15 cellular contexts compared by ENCODE assay signal in the genomic region with DNA sequence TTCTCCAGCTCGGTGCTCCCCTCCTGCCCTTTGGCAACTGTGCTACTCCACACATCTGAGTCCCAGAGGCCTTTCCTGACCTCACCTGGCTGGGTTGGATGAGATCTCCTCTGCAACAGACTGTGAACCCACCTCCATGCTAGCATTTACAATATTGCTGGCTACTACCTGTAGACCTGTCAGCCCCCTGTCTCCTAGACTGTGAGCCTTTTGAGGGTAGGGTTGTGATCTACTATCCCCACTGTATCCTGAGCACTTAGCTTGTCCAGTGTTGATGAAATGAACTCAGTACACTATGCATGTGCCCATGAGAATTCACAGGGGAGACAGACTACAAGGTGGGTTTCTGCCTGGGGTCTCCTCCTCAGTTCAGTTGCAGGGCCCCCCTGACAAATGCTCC.
DNase-seq lines count a peak whose midpoint lies in the region; ATAC-seq and TF ChIP-seq lines count a peak whose summit lies in the region.
"Had no signal": no experiment of that assay in that cellular context is flagged by ENCODE, and none has a peak within 500 bp of the region (broad histone marks: within the 10 kb centered on the region; RNA-seq: fewer than 3 reads in every experiment).

No MANE protein-coding gene starts in this region.

- H3K9me3 ChIP-seq in psoas muscle (no peaks in the 10 kb centered on the region), thyroid gland (no peaks in the 10 kb centered on the region)

- H3K4me1 Mint-ChIP-seq in stimulated activated effector memory CD8-positive, alpha-beta T cell treated with anti-CD3 and anti-CD28 coated beads, Interleukin-12 subunit alpha, Interleukin-12 subunit beta, amount 100 ng/mL, for 72 hours, result no peaks in the 10 kb centered on the region
- peaks cover 8% of the 10 kb centered on the region for H3K4me1 Mint-ChIP-seq in type B pancreatic cell (ENCODE audit: unreplicated experiment)
- no peaks in the 10 kb centered on the region for H3K4me1 Mint-ChIP-seq in activated T-cell treated with anti-CD3 and anti-CD28 coated beads, Interleukin-2, amount 50 U/mL, for 72 hours (ENCODE audit: low read depth)
- H3K4me1 Mint-ChIP-seq: CD4-positive, alpha-beta memory T cell had no signal

- H3K4me1 ChIP-seq in psoas muscle, result no peaks in the 10 kb centered on the region
- H3K4me1 ChIP-seq in thyroid gland, result no peaks in the 10 kb centered on the region

- 68 to 73% (median 69%) methylated on average over 1 of the region's 1 CpG for WGBS in psoas muscle, 3 donors
- 63 to 100% methylated on average over 1 of the region's 1 CpG for WGBS in thyroid gland, 2 donors

- H3K36me3 Mint-ChIP-seq in stimulated activated effector memory CD8-positive, alpha-beta T cell treated with anti-CD3 and anti-CD28 coated beads, Interleukin-12 subunit alpha, Interleukin-12 subunit beta, amount 100 ng/mL, for 72 hours, result no peaks in the 10 kb centered on the region
- no peaks in the 10 kb centered on the region for H3K36me3 Mint-ChIP-seq in type B pancreatic cell
- no peaks in the 10 kb centered on the region for H3K36me3 Mint-ChIP-seq in activated T-cell treated with anti-CD3 and anti-CD28 coated beads, Interleukin-2, amount 50 U/mL, for 72 hours (ENCODE audit: insufficient read depth in 2 of 2)
- H3K36me3 Mint-ChIP-seq: CD4-positive, alpha-beta memory T cell had no signal

- no peaks in the 10 kb centered on the region for H3K9me3 Mint-ChIP-seq in stimulated activated effector memory CD8-positive, alpha-beta T cell treated with anti-CD3 and anti-CD28 coated beads, Interleukin-12 subunit alpha, Interleukin-12 subunit beta, amount 100 ng/mL, for 72 hours
- no peaks in the 10 kb centered on the region for H3K9me3 Mint-ChIP-seq in type B pancreatic cell
- H3K9me3 Mint-ChIP-seq in activated T-cell treated with anti-CD3 and anti-CD28 coated beads, Interleukin-2, amount 50 U/mL, for 72 hours, result no peaks in the 10 kb centered on the region
- H3K9me3 Mint-ChIP-seq: GM23338, H9 had no signal

- H3K27ac ChIP-seq in psoas muscle (no peak overlapping the region), thyroid gland (no peak overlapping the region)

- H3K27me3 Mint-ChIP-seq in type B pancreatic cell, result peaks cover 32% of the 10 kb centered on the region
- no peaks in the 10 kb centered on the region for H3K27me3 Mint-ChIP-seq in activated T-cell treated with anti-CD3 and anti-CD28 coated beads, Interleukin-2, amount 50 U/mL, for 72 hours (ENCODE audit: low read depth)

- TF ChIP-seq CTCF in type B pancreatic cell (conservative IDR thresholded peaks at IDR 0.05) (no peak), psoas muscle (IDR thresholded peaks at IDR 0.05) (no peak), thyroid gland (IDR thresholded peaks at IDR 0.05) (no peak)

- peak; percentile 32 for ATAC-seq in stimulated activated effector memory CD8-positive, alpha-beta T cell treated with anti-CD3 and anti-CD28 coated beads, Interleukin-12 subunit alpha, Interleukin-12 subunit beta, amount 100 ng/mL, for 72 hours
- no peak for ATAC-seq in activated T-cell treated with anti-CD3 and anti-CD28 coated beads, Interleukin-2, amount 50 U/mL, for 72 hours (replicated peaks in 1 of 2)
- no peak for ATAC-seq in psoas muscle
- ATAC-seq: GM23338, HCT116 had no signal

- DNase-seq in iPS-NIHi7 (ENCODE audit: extremely low spot score), result peak; percentile 5
- no peak for DNase-seq in stimulated activated effector memory CD8-positive, alpha-beta T cell treated with anti-CD3 and anti-CD28 coated beads, Interleukin-12 subunit alpha, Interleukin-12 subunit beta, amount 100 ng/mL, for 72 hours (ENCODE audit: low spot score in 2 of 2)
- DNase-seq in type B pancreatic cell (ENCODE audit: extremely low spot score, unreplicated experiment), result peak; percentile 27
- no peak for DNase-seq in activated T-cell treated with anti-CD3 and anti-CD28 coated beads, Interleukin-2, amount 50 U/mL, for 72 hours
- DNase-seq in psoas muscle, result no peak
- no peak for DNase-seq in thyroid gland
- DNase-seq: C1 segment of cervical spinal cord; Calu3; CD4-positive, alpha-beta memory T cell; DMS53; DMS79 treated with DMSO at 0.1 percent for 48 hours; GF-D8; H9 had no signal

- intact Hi-C loops in psoas muscle (cut with DNase I) (no loop called here), thyroid gland (cut with DNase I) (no loop called here)

- H3K4me3 ChIP-seq in psoas muscle (no peak overlapping the region), thyroid gland (replicated peaks in 1 of 3) (no peak overlapping the region)
- H3K4me3 ChIP-seq: GM23338 had no signal

- H3K4me3 Mint-ChIP-seq in stimulated activated effector memory CD8-positive, alpha-beta T cell treated with anti-CD3 and anti-CD28 coated beads, Interleukin-12 subunit alpha, Interleukin-12 subunit beta, amount 100 ng/mL, for 72 hours, result no peak overlapping the region
- no peak overlapping the region for H3K4me3 Mint-ChIP-seq in type B pancreatic cell
- no peak overlapping the region for H3K4me3 Mint-ChIP-seq in activated T-cell treated with anti-CD3 and anti-CD28 coated beads, Interleukin-2, amount 50 U/mL, for 72 hours
- H3K4me3 Mint-ChIP-seq: CD4-positive, alpha-beta memory T cell; GM23338; H9 had no signal

- no peak overlapping the region for H3K27ac Mint-ChIP-seq in stimulated activated effector memory CD8-positive, alpha-beta T cell treated with anti-CD3 and anti-CD28 coated beads, Interleukin-12 subunit alpha, Interleukin-12 subunit beta, amount 100 ng/mL, for 72 hours
- no peak overlapping the region for H3K27ac Mint-ChIP-seq in type B pancreatic cell
- no peak overlapping the region for H3K27ac Mint-ChIP-seq in activated T-cell treated with anti-CD3 and anti-CD28 coated beads, Interleukin-2, amount 50 U/mL, for 72 hours
- H3K27ac Mint-ChIP-seq: CD4-positive, alpha-beta memory T cell; GM23338 had no signal

- no peaks in the 10 kb centered on the region for H3K27me3 ChIP-seq in psoas muscle (ENCODE audit: insufficient read depth in 3 of 3, low read length in 2 of 3)
- H3K27me3 ChIP-seq in thyroid gland, result no peaks in the 10 kb centered on the region

- no peak for TF ChIP-seq POLR2A in thyroid gland (IDR thresholded peaks at IDR 0.05)

- H3K36me3 ChIP-seq in psoas muscle (ENCODE audit: insufficient read depth in 1 of 2, low read depth in 1 of 2) (no peaks in the 10 kb centered on the region), thyroid gland (no peaks in the 10 kb centered on the region)

Comparison
In these comparisons a context has a peak if more than half of its experiments do, and no peak if none do; other contexts are left out.
1. DNase-seq: peak in iPS-NIHi7 (single experiment) and type B pancreatic cell (single experiment); none in stimulated activated effector memory CD8-positive, alpha-beta T cell treated with anti-CD3 and anti-CD28 coated beads, Interleukin-12 subunit alpha, Interleukin-12 subunit beta, amount 100 ng/mL, for 72 hours (0 of 2), activated T-cell treated with anti-CD3 and anti-CD28 coated beads, Interleukin-2, amount 50 U/mL, for 72 hours (0 of 2), psoas muscle (0 of 2) and thyroid gland (0 of 2).